In genomic region chr10:93437000-93437945, GRCh38 we compare ENCODE assay signal across 8 cellular contexts. TPM values are rescaled to one million over a fixed set of nuclear protein-coding genes. Genes with fewer than 3 reads are reported as not detected.
DNase-seq lines count a peak whose midpoint lies in the region; ATAC-seq and TF ChIP-seq lines count a peak whose summit lies in the region.

No MANE protein-coding gene starts in this region.

- no peaks in the 10 kb centered on the region for H3K9me3 Mint-ChIP-seq in MCF 10A (ENCODE audit: unreplicated experiment)
- H3K9me3 Mint-ChIP-seq in activated naive CD4-positive, alpha-beta T cell treated with anti-CD3 and anti-CD28 coated beads, Interleukin-2, amount 50 U/mL, for 72 hours: no peaks in the 10 kb centered on the region

- TF ChIP-seq CTCF in MCF 10A (IDR thresholded peaks at IDR 0.05; ENCODE audit: unreplicated experiment): no peak

- H3K27ac ChIP-seq in skin epidermis: peak overlapping the region; percentile 45 to 99 (median 94)

- H3K36me3 Mint-ChIP-seq in MCF 10A (ENCODE audit: insufficient read depth, unreplicated experiment): peaks cover 37% of the 10 kb centered on the region
- H3K36me3 Mint-ChIP-seq in activated naive CD4-positive, alpha-beta T cell treated with anti-CD3 and anti-CD28 coated beads, Interleukin-2, amount 50 U/mL, for 72 hours: peaks cover 7 to 20% of the 10 kb centered on the region in 2 donors

- peak overlapping the region; percentile 98 for H3K27ac Mint-ChIP-seq in MCF 10A (ENCODE audit: low read depth, unreplicated experiment)
- H3K27ac Mint-ChIP-seq in activated naive CD4-positive, alpha-beta T cell treated with anti-CD3 and anti-CD28 coated beads, Interleukin-2, amount 50 U/mL, for 72 hours: no peak overlapping the region

- peaks cover 65% of the 10 kb centered on the region for H3K4me1 Mint-ChIP-seq in MCF 10A (ENCODE audit: insufficient read depth, unreplicated experiment)

- DNase-seq in MCF 10A (ENCODE audit: unreplicated experiment): peak; percentile 96
- DNase-seq in inferior parietal cortex (ENCODE audit: extremely low spot score): peak; percentile 27
- no peak for DNase-seq in activated naive CD4-positive, alpha-beta T cell treated with anti-CD3 and anti-CD28 coated beads, Interleukin-2, amount 50 U/mL, for 72 hours (ENCODE audit: low spot score in 2 of 2)
- DNase-seq in stimulated activated CD4-positive, alpha-beta T cell treated with anti-CD3 and anti-CD28 coated beads, Interleukin-2, amount 100 ng/mL, for 48 hours: no peak

- no peak overlapping the region for H3K4me3 ChIP-seq in skin epidermis

- TF ChIP-seq EP300 in Ishikawa (IDR thresholded peaks at IDR 0.05; ENCODE audit: borderline replicate concordance): peak; percentile 71; the same call in 1 of the 2 replicates

- POLR2A ChIA-PET in MCF 10A (lab: Yijun Ruan, JAX): interaction anchor here (0.5 to 39.8 kb wide), 21 partner anchors 10 to 960 kb away, joined by 3 to 2342 read pairs (median 4); partner anchors contain the start of genes CEP55, FRA10AC1 and MYOF

- CTCF ChIA-PET in MCF 10A (lab: Yijun Ruan, JAX): interaction anchor here (0.7 to 12.9 kb wide), 12 partner anchors 17 to 69 kb away, joined by 3 to 139 read pairs (median 4); partner anchors contain the start of gene MYOF

- intact Hi-C loops in MCF 10A (cut with micrococcal nuclease): loop anchor here (1.0 to 2.0 kb wide), 3 partner anchors 45 to 61 kb away; partner anchors contain the start of gene MYOF

- TF ChIP-seq RAD21 in Ishikawa (IDR thresholded peaks at IDR 0.05; ENCODE audit: low read depth): peak; percentile 32; the same call in 1 of the 2 replicates

- no peaks in the 10 kb centered on the region for H3K27me3 Mint-ChIP-seq in MCF 10A (ENCODE audit: insufficient read depth, unreplicated experiment)

- BruUV-seq in MCF 10A (replicated peaks; lab: Mats Ljungman, UMichigan): TSS peak; percentile 78

- H3K4me3 Mint-ChIP-seq in MCF 10A (ENCODE audit: unreplicated experiment): peak overlapping the region; percentile 70

- no peak for ATAC-seq in activated naive CD4-positive, alpha-beta T cell treated with anti-CD3 and anti-CD28 coated beads, Interleukin-2, amount 50 U/mL, for 72 hours
- ATAC-seq in GM21717 (IDR thresholded peaks at IDR 0.05; ENCODE audit: unreplicated experiment) (no peak), HG03095 (IDR thresholded peaks at IDR 0.05; ENCODE audit: unreplicated experiment) (no peak)

TF ChIP-seq in Ishikawa, 13 proteins besides CTCF, POLR2A, EP300 and RAD21:
- TF ChIP-seq CEBPB (IDR thresholded peaks at IDR 0.05) (peak; percentile 93), EGR1 (IDR thresholded peaks at IDR 0.05) (no peak), ZBTB7A (IDR thresholded peaks at IDR 0.05; ENCODE audit: low read depth) (no peak), TAF1 (IDR thresholded peaks at IDR 0.05; ENCODE audit: low read depth) (peak; percentile 24; the same call in 1 of the 2 replicates), MAX (IDR thresholded peaks at IDR 0.05) (peak; percentile 75), TEAD4 (IDR thresholded peaks at IDR 0.05) (peak; percentile 95), NFIC (IDR thresholded peaks at IDR 0.05) (peak; percentile 46), TCF12 (IDR thresholded peaks at IDR 0.05; ENCODE audit: low read depth) (peak; percentile 82), REST (IDR thresholded peaks at IDR 0.05; ENCODE audit: low read depth) (no peak), FOXM1 (IDR thresholded peaks at IDR 0.05; ENCODE audit: borderline replicate concordance, low read depth) (peak; percentile 76), USF1 (IDR thresholded peaks at IDR 0.05) (peak; percentile 69), YY1 (IDR thresholded peaks at IDR 0.05; ENCODE audit: low read depth) (peak; percentile 25; the same call in 1 of the 2 replicates), CREB1 (IDR thresholded peaks at IDR 0.05; ENCODE audit: low read depth) (peak; percentile 74)

RNA-seq across cellular contexts. Expression of gene MYOF, which starts 44.9 kb away (rescaled TPM):
- 167 and 181 TPM in 2 replicates for total RNA-seq in MCF 10A (2022)
- 10 to 100 TPM; 55.4 to 65.6 TPM for total RNA-seq in activated naive CD4-positive, alpha-beta T cell treated with anti-CD3 and anti-CD28 coated beads, Interleukin-2, amount 50 U/mL, for 72 hours

RNA-seq across cellular contexts. Expression of gene CEP55, which starts 59.1 kb away (rescaled TPM):
- total RNA-seq in MCF 10A (2022): 25.2 and 39.4 TPM in 2 replicates
- total RNA-seq in activated naive CD4-positive, alpha-beta T cell treated with anti-CD3 and anti-CD28 coated beads, Interleukin-2, amount 50 U/mL, for 72 hours: 10 to 100 TPM; 61.3 to 85.1 TPM

Comparison
In these comparisons a context has a peak if more than half of its experiments do, and no peak if none do; other contexts are left out.
1. DNase-seq: peak in MCF 10A (single experiment) and inferior parietal cortex (single experiment); none in activated naive CD4-positive, alpha-beta T cell treated with anti-CD3 and anti-CD28 coated beads, Interleukin-2, amount 50 U/mL, for 72 hours (0 of 2) and stimulated activated CD4-positive, alpha-beta T cell treated with anti-CD3 and anti-CD28 coated beads, Interleukin-2, amount 100 ng/mL, for 48 hours (0 of 2).